Comparison of ENCODE assay signal across 27 cellular contexts in genomic region chr2:31835450-31835849, GRCh38.
"Had no signal": no experiment of that assay in that cellular context is flagged by ENCODE, and none has a peak within 500 bp of the region (broad histone marks: within the 10 kb centered on the region; RNA-seq: fewer than 3 reads in every experiment).

No MANE protein-coding gene starts in this region.

- H3K4me3 ChIP-seq: stomach, suprapubic skin, testis, thoracic aorta, thyroid gland, tibial artery, tibial nerve, transverse colon, upper lobe of left lung, upper lobe of right lung, uterus, vagina had no signal

- H3K9me3 ChIP-seq: suprapubic skin, testis, thoracic aorta, thyroid gland, transverse colon, upper lobe of left lung, upper lobe of right lung, uterus, vagina had no signal

- FAIRE-seq: urothelium cell line had no signal

- ATAC-seq: stimulated activated effector memory CD8-positive, alpha-beta T cell treated with anti-CD3 and anti-CD28 coated beads, Interleukin-12 subunit alpha, Interleukin-12 subunit beta, amount 100 ng/mL, for 72 hours; stimulated activated memory B cell treated with anti-CD40 and anti-IgM and Interleukin-4, amounts not matched to agents 10 μg/mL and 1 μg/mL and 100 μg/mL, for 72 hours; stimulated activated naive B cell treated with anti-CD40 and anti-IgM and Interleukin-4, amounts not matched to agents 10 μg/mL and 1 μg/mL and 100 μg/mL, for 72 hours; stimulated activated naive CD8-positive, alpha-beta T cell treated with anti-CD3 and anti-CD28 coated beads, Interleukin-15, amount 100 ng/mL, for 72 hours; stimulated activated naive CD8-positive, alpha-beta T cell treated with anti-CD3 and anti-CD28 coated beads, Interleukin-15, Interleukin-2, amounts not matched to agents 100 U/mL and 50 U/mL, for 24 hours; upper lobe of right lung had no signal

- H3K4me1 ChIP-seq: stomach, suprapubic skin, testis, thyroid gland, tibial artery, tibial nerve, transverse colon, upper lobe of left lung, upper lobe of right lung, uterus, vagina had no signal

- H3K27me3 ChIP-seq: stomach, suprapubic skin, testis, thyroid gland, tibial artery, tibial nerve, transverse colon, upper lobe of left lung, upper lobe of right lung, uterus, vagina had no signal

- DNase-seq: stimulated activated CD4-positive, alpha-beta T cell treated with anti-CD3 and anti-CD28 coated beads, Interleukin-2, amount 100 ng/mL, for 48 hours; stimulated activated CD4-positive, alpha-beta T cell treated with anti-CD3 and anti-CD28 coated beads, Interleukin-4, amount 100 ng/mL, for 1 hour; stimulated activated CD4-positive, alpha-beta T cell treated with anti-CD3 and anti-CD28 coated beads, Interleukin-4, amount 100 ng/mL, for 24 hours; stimulated activated CD4-positive, alpha-beta T cell treated with anti-CD3 and anti-CD28 coated beads, Interleukin-4, amount 100 ng/mL, for 4 hours; stimulated activated CD8-positive, alpha-beta memory T cell treated with anti-CD3 and anti-CD28 coated beads, Interleukin-4, amount 100 ng/mL, for 48 hours; stimulated activated naive B cell treated with anti-CD40 and anti-IgM and Interleukin-4, amounts not matched to agents 10 μg/mL and 1 μg/mL and 100 μg/mL, for 72 hours; stimulated activated naive CD4-positive, alpha-beta T cell; stimulated activated naive CD4-positive, alpha-beta T cell treated with Interleukin-2 at 50 U/mL for 16 hours; stimulated activated naive CD8-positive, alpha-beta T cell treated with anti-CD3 and anti-CD28 coated beads, Interleukin-15, amount 100 ng/mL, for 72 hours; stimulated activated naive CD8-positive, alpha-beta T cell treated with anti-CD3 and anti-CD28 coated beads, Interleukin-15, Interleukin-2, amounts not matched to agents 100 U/mL and 50 U/mL, for 24 hours; stomach; substantia nigra; testis; thyroid gland; tibial artery; transverse colon; trophoblast cell; upper lobe of left lung; upper lobe of right lung; uterus had no signal

- H3K36me3 ChIP-seq: stomach, suprapubic skin, thoracic aorta, thyroid gland, tibial artery, tibial nerve, transverse colon, upper lobe of left lung, upper lobe of right lung, uterus, vagina had no signal

- H3K27ac ChIP-seq: stomach, suprapubic skin, testis, thoracic aorta, thyroid gland, tibial artery, tibial nerve, transverse colon, upper lobe of left lung, upper lobe of right lung, uterus, vagina had no signal
